In genomic region chr22:25177895-25178294, GRCh38 we compare ENCODE assay signal across 22 cellular contexts. TPM values are rescaled to one million over a fixed set of nuclear protein-coding genes. Genes with fewer than 3 reads are reported as not detected.
"Had no signal": no experiment of that assay in that cellular context is flagged by ENCODE, and none has a peak within 500 bp of the region (broad histone marks: within the 10 kb centered on the region; RNA-seq: fewer than 3 reads in every experiment).

No MANE protein-coding gene starts in this region.

- DNase-seq: Kasumi-1, MM.1S, NCI-H1092 treated with DMSO at 0.1 percent for 48 hours, NCI-H1436, NCI-H187, NCI-H2029, NCI-H2081 treated with DMSO at 0.1 percent for 48 hours, NCI-H2171, NCI-H226, NCI-H446, NCI-H510A, NCI-H524 treated with DMSO at 0.1 percent for 48 hours, NCI-H69, NCI-H774, RPMI8226, SHP77, SK-N-SH, SW 1271 had no signal

- H3K27ac Mint-ChIP-seq: IgD-negative memory B cell had no signal

- ATAC-seq: K562 had no signal

RNA-seq across cellular contexts. Expression of gene CRYBB3, which starts 21.8 kb away (rescaled TPM):
- total RNA-seq: K562, M059J had no signal

RNA-seq across cellular contexts. Expression of gene CRYBB2, which starts 41.5 kb away (rescaled TPM):
- total RNA-seq: K562, SK-MEL-5 had no signal
